ENCODE assay signal across 10 cellular contexts in the genomic region with DNA sequence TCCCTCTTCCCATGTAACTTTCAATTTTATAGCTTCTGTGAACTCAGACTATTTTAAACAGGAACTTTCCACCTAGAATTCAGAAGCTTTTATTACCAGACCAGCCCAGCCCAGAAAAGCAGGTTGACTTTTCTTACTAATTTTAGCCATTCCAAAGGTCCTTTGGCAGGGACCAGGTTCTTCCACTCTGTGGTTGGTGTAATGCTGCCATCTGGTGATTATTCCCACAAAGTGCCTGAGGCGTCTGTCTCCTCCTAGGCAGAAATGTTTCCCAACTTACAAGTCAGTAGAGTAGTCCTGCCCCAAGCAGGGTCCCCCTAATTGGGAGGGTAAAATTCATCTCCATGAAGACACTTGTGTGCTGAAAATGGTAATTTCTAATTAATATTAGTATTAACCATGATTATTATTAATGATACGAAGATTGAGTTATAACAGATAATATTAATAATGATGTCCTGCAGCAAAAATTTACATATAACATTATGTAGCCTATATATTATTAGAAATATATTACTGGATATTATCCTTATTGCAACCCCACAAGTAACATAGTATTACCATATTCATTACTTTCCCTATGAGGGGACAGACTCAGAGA. TPM values are rescaled to one million over a fixed set of nuclear protein-coding genes. Genes with fewer than 3 reads are reported as not detected.
DNase-seq lines count a peak whose midpoint lies in the region; ATAC-seq and TF ChIP-seq lines count a peak whose summit lies in the region.
"Had no signal": no experiment of that assay in that cellular context is flagged by ENCODE, and none has a peak within 500 bp of the region (broad histone marks: within the 10 kb centered on the region; RNA-seq: fewer than 3 reads in every experiment).

No MANE protein-coding gene starts in this region.

- H3K56ac ChIP-seq in H9 (ENCODE audit: insufficient read length, low read depth, low read length), result no peak overlapping the region

- H4K5ac ChIP-seq in H9 (ENCODE audit: insufficient read length, low read depth, low read length), result no peak overlapping the region

- TF ChIP-seq CTCF in H9 (conservative IDR thresholded peaks at IDR 0.05) (peak; percentile 92), brain microvascular endothelial cell (IDR thresholded peaks at IDR 0.05; ENCODE audit: low read depth, low read length, missing control alignments) (peak; percentile 72), transverse colon (IDR thresholded peaks at IDR 0.05) (peak; percentile 50 to 77 (median 67))

- H3K23me2 ChIP-seq in H9 (ENCODE audit: insufficient read length, low read depth, low read length, poor library complexity, severe bottlenecking), result no peaks in the 10 kb centered on the region

- H3K9me3 ChIP-seq in H9 (ENCODE audit: control insufficient read depth, low read depth, low read length), result no peaks in the 10 kb centered on the region
- no peaks in the 10 kb centered on the region for H3K9me3 ChIP-seq in transverse colon

- H3K9ac ChIP-seq in H9 (ENCODE audit: extremely low read depth, insufficient read length, low read length), result no peak overlapping the region

- no peak overlapping the region for H2BK12ac ChIP-seq in H9 (ENCODE audit: insufficient read length, low read depth, low read length)

- H3K4ac ChIP-seq in H9 (ENCODE audit: low read depth, low read length), result no peak overlapping the region

- DNase-seq in AG08396 (ENCODE audit: low spot score) (peak; percentile 52), H9 (peak; percentile 70), NCI-H446 treated with DMSO at 0.1 percent for 48 hours (lab: John Stamatoyannopoulos, UW) (peak; percentile 61), brain microvascular endothelial cell (peak; percentile 47), islet precursor cell (peak; percentile 79), transverse colon (peak; percentile 62)

- no peaks in the 10 kb centered on the region for H3K27me3 Mint-ChIP-seq in H9 (ENCODE audit: low read depth)
- H3K27me3 Mint-ChIP-seq: central memory CD8-positive, alpha-beta T cell had no signal

- no peak overlapping the region for H3K23ac ChIP-seq in H9 (ENCODE audit: insufficient read length, low read depth, low read length)

- no peak overlapping the region for H3K4me2 ChIP-seq in H9 (ENCODE audit: insufficient read depth, insufficient read length, low read length)

- H3K79me1 ChIP-seq in H9 (ENCODE audit: insufficient read depth, low read depth, low read length, poor library complexity, severe bottlenecking), result no peaks in the 10 kb centered on the region

- no peak overlapping the region for H3K4me3 Mint-ChIP-seq in H9
- H3K4me3 Mint-ChIP-seq: central memory CD8-positive, alpha-beta T cell had no signal

- H2AK5ac ChIP-seq in H9 (ENCODE audit: insufficient read length, low read length), result no peak overlapping the region

- intact Hi-C loops in transverse colon (cut with DNase I; ENCODE audit: low total_unique reads), result no loop called here

- ATAC-seq in HG03045 (IDR thresholded peaks at IDR 0.05; ENCODE audit: unreplicated experiment) (no peak), HG03354 (IDR thresholded peaks at IDR 0.05; ENCODE audit: poor library complexity, severe bottlenecking, unreplicated experiment) (no peak)

- H3K27ac Mint-ChIP-seq in H9, result no peak overlapping the region

- no CpG with 5 or more reads among the region's 2 CpGs for WGBS in H9 (ENCODE audit: extremely low coverage, insufficient read length, low lambda C conversion rate)
- WGBS in transverse colon (ENCODE audit: low coverage in 1 of 2), 2 donors, result 34 to 77% methylated on average over 1 to 2 of the region's 2 CpGs

- no peaks in the 10 kb centered on the region for H3K9me3 Mint-ChIP-seq in H9
- H3K9me3 Mint-ChIP-seq: central memory CD8-positive, alpha-beta T cell had no signal

- H2BK5ac ChIP-seq in H9 (ENCODE audit: insufficient read length, low read length), result no peak overlapping the region

- no peak overlapping the region for H4K91ac ChIP-seq in H9 (ENCODE audit: insufficient read length, low read depth, low read length)

- no peaks in the 10 kb centered on the region for H3K4me1 ChIP-seq in H9 (ENCODE audit: insufficient read depth, low read length)
- H3K4me1 ChIP-seq in transverse colon, result peaks cover 0 to 8% (median 3%) of the 10 kb centered on the region in 4 donors

- no peaks in the 10 kb centered on the region for H3K36me3 Mint-ChIP-seq in H9 (ENCODE audit: insufficient read depth in 1 of 3, low read depth in 3 of 3)

- TF ChIP-seq EP300 in transverse colon (IDR thresholded peaks at IDR 0.05; ENCODE audit: low read depth), result no peak

- H3K27ac ChIP-seq in H9 (ENCODE audit: insufficient read length, low read depth, low read length) (no peak overlapping the region), brain microvascular endothelial cell (no peak overlapping the region), transverse colon (no peak overlapping the region)

- H4K8ac ChIP-seq in H9 (replicated peaks; ENCODE audit: insufficient read length, low read depth, low read length), result no peak overlapping the region

- H2AFZ ChIP-seq in H9 (ENCODE audit: low read length), result no peak overlapping the region

- H2BK120ac ChIP-seq in H9 (ENCODE audit: low read depth, low read length, poor library complexity, severe bottlenecking), result no peak overlapping the region

- H3K27me3 ChIP-seq in H9 (ENCODE audit: insufficient read depth, low read length) (no peaks in the 10 kb centered on the region), brain microvascular endothelial cell (replicated peaks) (no peaks in the 10 kb centered on the region), transverse colon (no peaks in the 10 kb centered on the region)

- H2BK15ac ChIP-seq in H9 (ENCODE audit: low read depth, low read length), result no peak overlapping the region

- peaks cover 7 to 8% of the 10 kb centered on the region in 2 experiments for H3K4me1 Mint-ChIP-seq in H9
- H3K4me1 Mint-ChIP-seq: central memory CD8-positive, alpha-beta T cell had no signal

- no peaks in the 10 kb centered on the region for H3K79me2 ChIP-seq in H9 (ENCODE audit: insufficient read depth, low read length)

- no peak overlapping the region for H3K4me3 ChIP-seq in brain microvascular endothelial cell (ENCODE audit: low read depth, low read length)
- no peak overlapping the region for H3K4me3 ChIP-seq in transverse colon

- in situ Hi-C loops in brain microvascular endothelial cell (cut with HindIII; ENCODE audit: low pct_ligation_motif_present, low sequenced_read_pairs), result no loop called here
- in situ Hi-C loops in transverse colon (cut with MboI; ENCODE audit: low pct_ligation_motif_present in 1 of 4, low pct_unique_long_range_greater_than_20kb in 1 of 4, low sequenced_read_pairs in 3 of 4), result loop anchor here (25.0 kb wide), 2 partner anchors 197 to 497 kb away; no protein-coding TSS in a partner anchor

- no peaks in the 10 kb centered on the region for H4K20me1 ChIP-seq in H9 (ENCODE audit: control insufficient read depth, insufficient read depth, insufficient read length)

- no peak overlapping the region for H2BK20ac ChIP-seq in H9 (ENCODE audit: low read depth, low read length, poor library complexity, severe bottlenecking)

- H3K36me3 ChIP-seq in brain microvascular endothelial cell (replicated peaks) (no peaks in the 10 kb centered on the region), transverse colon (no peaks in the 10 kb centered on the region)

- H3K18ac ChIP-seq in H9 (ENCODE audit: insufficient read length, low read depth, low read length), result no peak overlapping the region

- H3T11ph ChIP-seq in H9 (ENCODE audit: low read length), result no peak overlapping the region

- H3K14ac ChIP-seq in H9 (ENCODE audit: insufficient read depth, low read length), result no peak overlapping the region

- no peak for TF ChIP-seq POLR2A in transverse colon (IDR thresholded peaks at IDR 0.05)

RNA-seq across cellular contexts. Expression of gene PPP1R17, which starts 53.0 kb away (rescaled TPM):
- total RNA-seq in H9 (2021) (1.2 and 1.7 TPM in 2 replicates), transverse colon (not detected)
- total RNA-seq: subcutaneous adipose tissue had no signal
